ENCODE assay signal across 19 cellular contexts in genomic region chr3:78519281-78519680, GRCh38.
DNase-seq lines count a peak whose midpoint lies in the region; ATAC-seq lines count a peak whose summit lies in the region.
"Had no signal": no experiment of that assay in that cellular context is flagged by ENCODE, and none has a peak within 500 bp of the region (broad histone marks: within the 10 kb centered on the region; RNA-seq: fewer than 3 reads in every experiment).

No MANE protein-coding gene starts in this region.

- ATAC-seq in HG03135 (IDR thresholded peaks at IDR 0.05; ENCODE audit: unreplicated experiment) (no peak), HG02885 (IDR thresholded peaks at IDR 0.05; ENCODE audit: poor library complexity, unreplicated experiment) (no peak)

- DNase-seq in LHCN-M2 (ENCODE audit: low read depth) (peak; percentile 14), astrocyte of the hippocampus (ENCODE audit: low read depth, low spot score) (peak; percentile 86), fibroblast of peridontal ligament (ENCODE audit: extremely low read depth) (peak; percentile 9), myocyte (ENCODE audit: low read depth) (peak; percentile 54), NCI-H82 (lab: John Stamatoyannopoulos, UW) (no peak)
- no peak for DNase-seq in activated naive CD4-positive, alpha-beta T cell (lab: John Stamatoyannopoulos, UW)
- DNase-seq: DMS53, EL, GF-D8, GM23248, H9, IMR-90, MV-4-11, NCI-H1105 treated with DMSO at 0.1 percent for 48 hours, NCI-H2029 treated with DMSO at 0.1 percent for 48 hours, NCI-H526, Right ventricle myocardium superior had no signal

Comparison
In these comparisons a context has a peak if more than half of its experiments do, and no peak if none do; other contexts are left out.
1. DNase-seq: peak in LHCN-M2 (single experiment), astrocyte of the hippocampus (single experiment), fibroblast of peridontal ligament (single experiment) and myocyte (single experiment); none in NCI-H82 (single experiment) and activated naive CD4-positive, alpha-beta T cell (0 of 4).